8 cellular contexts compared by ENCODE assay signal in the genomic region with DNA sequence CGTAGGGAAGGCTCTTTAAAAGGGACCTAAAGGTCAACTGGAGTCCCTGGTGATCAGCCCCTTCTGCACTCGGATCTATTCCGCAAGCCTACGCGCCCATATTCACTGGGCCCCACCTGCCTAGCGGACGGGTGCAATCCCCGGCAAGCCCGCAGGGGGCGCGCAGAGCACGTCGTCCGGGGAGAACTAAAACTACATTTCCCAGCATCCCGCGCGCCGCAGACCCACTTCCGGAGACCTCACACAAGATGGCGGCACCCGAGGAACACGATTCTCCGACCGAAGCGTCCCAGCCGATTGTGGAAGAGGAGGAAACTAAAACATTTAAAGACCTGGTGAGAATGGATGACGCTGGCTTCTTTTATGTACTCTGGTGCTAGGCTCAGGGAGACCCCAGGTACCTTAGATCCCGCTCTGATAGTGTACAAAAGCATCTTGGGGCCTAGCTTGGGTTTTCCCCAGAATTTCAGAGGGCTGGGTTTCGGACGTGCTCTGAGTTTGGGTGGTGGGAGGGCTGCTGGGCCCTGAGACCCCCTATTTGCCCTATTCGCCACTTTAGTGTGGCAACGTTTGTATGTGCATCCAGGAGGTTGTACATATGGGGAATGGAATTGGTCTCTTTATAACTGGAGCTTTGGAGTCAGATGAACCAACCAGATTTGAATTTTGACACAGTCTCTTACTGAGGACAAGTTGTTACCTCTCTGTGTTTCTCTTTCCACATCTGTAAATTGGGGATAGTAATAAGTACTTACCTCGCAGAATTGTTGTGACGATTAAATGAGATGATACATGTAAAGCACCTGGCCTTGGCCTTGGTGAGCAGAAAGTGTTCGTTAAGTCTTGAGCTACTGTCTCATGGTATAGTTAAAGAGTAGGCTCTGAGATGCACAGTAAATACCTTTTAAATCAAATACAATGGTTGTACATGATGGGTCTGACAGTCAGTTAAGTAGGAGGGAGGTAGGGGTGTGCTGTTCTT. TPM values are rescaled to one million over a fixed set of nuclear protein-coding genes. Genes with fewer than 3 reads are reported as not detected.
DNase-seq lines count a peak whose midpoint lies in the region; ATAC-seq and TF ChIP-seq lines count a peak whose summit lies in the region.

A gene (plus strand): TSS at position 227 of the 982 bp plus-strand sequence. CDS start 22 bp downstream, at position 249.

- H3K27ac ChIP-seq in cardiac muscle cell = peak within 1 kb of the TSS; percentile 67
- no peak within 1 kb of the TSS for H3K27ac ChIP-seq in trophoblast cell (ENCODE audit: low read depth, low read length)
- peak within 1 kb of the TSS; percentile 75 to 88 (median 84) for H3K27ac ChIP-seq in transverse colon

- intact Hi-C loops in transverse colon (cut with DNase I; ENCODE audit: low total_unique reads) = loop anchor here (10.0 kb wide), 1 partner anchor 611 kb away; no protein-coding TSS in a partner anchor

- H3K4me3 ChIP-seq in cardiac muscle cell (peak within 1 kb of the TSS; percentile 58), trophoblast cell (ENCODE audit: low read depth, low read length) (peak within 1 kb of the TSS; percentile 85), transverse colon (peak within 1 kb of the TSS; percentile 75 to 97 (median 88))

- peak within 1 kb of the TSS; percentile 50 for H2AFZ ChIP-seq in trophoblast cell (ENCODE audit: insufficient read depth, low read length, poor library complexity)

- peak within 1 kb of the TSS; percentile 58 for H4K12ac ChIP-seq in trophoblast cell (ENCODE audit: low read depth, low read length)

- no peak for TF ChIP-seq EP300 in transverse colon (IDR thresholded peaks at IDR 0.05; ENCODE audit: low read depth)

- H3K36me3 ChIP-seq in cardiac muscle cell = peaks cover 12% of the 10 kb centered on the region
- H3K36me3 ChIP-seq in trophoblast cell (ENCODE audit: control insufficient read depth in 1 of 2, insufficient read depth in 2 of 2, low read length in 2 of 2) = no peaks in the 10 kb centered on the region
- no peaks in the 10 kb centered on the region for H3K36me3 ChIP-seq in transverse colon

- peak within 1 kb of the TSS; percentile 41 for H2AK5ac ChIP-seq in trophoblast cell (ENCODE audit: low read length)

- H3K4me1 ChIP-seq in cardiac muscle cell (ENCODE audit: low read depth) (peaks cover 15% of the 10 kb centered on the region), trophoblast cell (ENCODE audit: control insufficient read depth in 1 of 2, insufficient read depth in 2 of 2, low read length in 2 of 2) (peaks cover 4 to 6% of the 10 kb centered on the region in 2 experiments), transverse colon (peaks cover 7 to 37% (median 16%) of the 10 kb centered on the region in 4 donors)

- peak within 1 kb of the TSS; percentile 67 for H2BK120ac ChIP-seq in trophoblast cell (ENCODE audit: insufficient read depth, low read length, poor library complexity)

- peak; percentile 93 for DNase-seq in NCI-H1105 (lab: John Stamatoyannopoulos, UW)
- peak; percentile 90 to 93 for DNase-seq in SW 1271 (lab: John Stamatoyannopoulos, UW)
- peak; percentile 95 for DNase-seq in activated naive CD8-positive, alpha-beta T cell treated with anti-CD3 and anti-CD28 coated beads, Interleukin-2, amount 50 U/mL, for 16 hours (ENCODE audit: low read depth, low spot score)
- peak; percentile 93 to 95 for DNase-seq in cardiac muscle cell (ENCODE audit: low read depth in 1 of 2, low spot score in 1 of 2)
- peak; percentile 95 to 99 for DNase-seq in trophoblast cell
- peak; percentile 98 for DNase-seq in transverse colon

- peaks cover 3% of the 10 kb centered on the region for H3K79me2 ChIP-seq in trophoblast cell (ENCODE audit: control insufficient read depth, insufficient read depth, low read length, poor library complexity)

- peak within 1 kb of the TSS; percentile 94 for H3K9ac ChIP-seq in trophoblast cell (ENCODE audit: low read length)

- peak; percentile 74 for ATAC-seq in HG02588 (IDR thresholded peaks at IDR 0.05; ENCODE audit: unreplicated experiment)

- peak; percentile 2 for TF ChIP-seq CTCF in GM12801 (IDR thresholded peaks at IDR 0.05; ENCODE audit: extremely low read depth, insufficient read length)
- TF ChIP-seq CTCF in cardiac muscle cell (IDR thresholded peaks at IDR 0.05; ENCODE audit: low read depth, low read length) = peak; percentile 95
- peak; percentile 92 to 99 (median 97) for TF ChIP-seq CTCF in transverse colon (IDR thresholded peaks at IDR 0.05)

- H3K14ac ChIP-seq in trophoblast cell (ENCODE audit: low read length) = peak within 1 kb of the TSS; percentile 73

- peaks cover 4% of the 10 kb centered on the region for H3K79me1 ChIP-seq in trophoblast cell (ENCODE audit: low read length)

- peak within 1 kb of the TSS; percentile 8 for H2BK12ac ChIP-seq in trophoblast cell (ENCODE audit: low read length)

- H4K91ac ChIP-seq in trophoblast cell (ENCODE audit: low read depth, low read length) = peak within 1 kb of the TSS; percentile 56

- H3K23ac ChIP-seq in trophoblast cell (ENCODE audit: low read length) = no peak within 1 kb of the TSS

- no peaks in the 10 kb centered on the region for H3K9me3 ChIP-seq in cardiac muscle cell (ENCODE audit: low read depth)
- H3K9me3 ChIP-seq in trophoblast cell (ENCODE audit: insufficient read depth, low read depth, low read length) = no peaks in the 10 kb centered on the region
- H3K9me3 ChIP-seq in transverse colon = no peaks in the 10 kb centered on the region

- peak within 1 kb of the TSS; percentile 82 for H3K4me2 ChIP-seq in trophoblast cell (ENCODE audit: low read length)

- H3K18ac ChIP-seq in trophoblast cell (ENCODE audit: low read length) = peak within 1 kb of the TSS; percentile 73

- in situ Hi-C loops in transverse colon (cut with MboI; ENCODE audit: low pct_ligation_motif_present in 1 of 4, low pct_unique_long_range_greater_than_20kb in 1 of 4, low sequenced_read_pairs in 3 of 4) = no loop called here

- H3K27me3 ChIP-seq in cardiac muscle cell (no peaks in the 10 kb centered on the region), trophoblast cell (ENCODE audit: insufficient read depth, low read length) (no peaks in the 10 kb centered on the region), transverse colon (no peaks in the 10 kb centered on the region)

- peak; percentile 46 for TF ChIP-seq POLR2A in transverse colon (IDR thresholded peaks at IDR 0.05)

- peak within 1 kb of the TSS; percentile 73 for H3K4ac ChIP-seq in trophoblast cell (ENCODE audit: low read depth, low read length)

- peak within 1 kb of the TSS; percentile 70 for H4K8ac ChIP-seq in trophoblast cell (ENCODE audit: low read depth, low read length)

- no CpG with 5 or more reads among the region's 35 CpGs for WGBS in trophoblast cell (ENCODE audit: extremely low coverage, insufficient coverage, insufficient read length)
- 0 to 3% methylated on average over 5 to 35 of the region's 35 CpGs for WGBS in transverse colon (ENCODE audit: low coverage in 1 of 2), 2 donors

- H2BK5ac ChIP-seq in trophoblast cell (ENCODE audit: low read depth, low read length, poor library complexity) = peak within 1 kb of the TSS; percentile 73

RNA-seq across cellular contexts. Expression of the gene that starts here (rescaled TPM):
- total RNA-seq in cardiac muscle cell (42.0 and 48.3 TPM in 2 replicates), transverse colon (10 to 100 TPM; 22.1 to 47.8 (median 31.8) TPM)
- 67.6 and 73.5 TPM in 2 replicates for polyA plus RNA-seq in cardiac muscle cell
- 40.9 and 41.6 TPM in 2 replicates for polyA plus RNA-seq in trophoblast cell (2013)

Comparison
In these comparisons a context has a peak if more than half of its experiments do, and no peak if none do; other contexts are left out.
1. CTCF ChIP-seq: peak in every context shown above with its lines; median percentile 97 in transverse colon; 95 in cardiac muscle cell; 2 in GM12801.